ENCODE assay signal across 10 cellular contexts in genomic region chr7:28754027-28754426, GRCh38.
DNase-seq lines count a peak whose midpoint lies in the region; ATAC-seq and FAIRE-seq lines count a peak whose summit lies in the region.
"Had no signal": no experiment of that assay in that cellular context is flagged by ENCODE, and none has a peak within 500 bp of the region (broad histone marks: within the 10 kb centered on the region; RNA-seq: fewer than 3 reads in every experiment).

No MANE protein-coding gene starts in this region.

- FAIRE-seq in frontal cortex (lab: Jason Lieb, UNC): peak; percentile 89

- no peak for ATAC-seq in GM21367 (IDR thresholded peaks at IDR 0.05; ENCODE audit: unreplicated experiment)
- ATAC-seq in GM18907 (IDR thresholded peaks at IDR 0.05; ENCODE audit: unreplicated experiment): no peak
- ATAC-seq: lower lobe of right lung had no signal

- peak; percentile 9 for DNase-seq in NCI-H2107 treated with DMSO at 0.1 percent for 48 hours (lab: John Stamatoyannopoulos, UW; ENCODE audit: unreplicated experiment)
- no peak for DNase-seq in NCI-H2107 (lab: John Stamatoyannopoulos, UW)
- peak; percentile 5 for DNase-seq in RPMI8226
- peak; percentile 12 to 29 for DNase-seq in frontal cortex (ENCODE audit: low spot score in 2 of 2)
- peak; percentile 96 for DNase-seq in superior temporal gyrus (ENCODE audit: extremely low spot score)
- DNase-seq in T-helper 9 cell: no peak
- DNase-seq: lower lobe of right lung, T-helper 2 cell had no signal

Comparison
In these comparisons a context has a peak if more than half of its experiments do, and no peak if none do; other contexts are left out.
1. DNase-seq: peak in NCI-H2107 treated with DMSO at 0.1 percent for 48 hours (single experiment), RPMI8226 (single experiment), frontal cortex (2 of 2) and superior temporal gyrus (single experiment); none in NCI-H2107 (single experiment) and T-helper 9 cell (single experiment).